In genomic region chr17:18004345-18004744, GRCh38 we compare ENCODE assay signal across 16 cellular contexts. TPM values are rescaled to one million over a fixed set of nuclear protein-coding genes. Genes with fewer than 3 reads are reported as not detected.
DNase-seq lines count a peak whose midpoint lies in the region; ATAC-seq, FAIRE-seq and TF ChIP-seq lines count a peak whose summit lies in the region.
"Had no signal": no experiment of that assay in that cellular context is flagged by ENCODE, and none has a peak within 500 bp of the region (broad histone marks: within the 10 kb centered on the region; RNA-seq: fewer than 3 reads in every experiment).

No MANE protein-coding gene starts in this region.

- DNase-seq in DMS79 treated with DMSO at 0.1 percent for 48 hours (lab: John Stamatoyannopoulos, UW), result peak; percentile 18
- peak; percentile 16 for DNase-seq in NCI-H128 (lab: John Stamatoyannopoulos, UW; ENCODE audit: unreplicated experiment)
- peak; percentile 62 for DNase-seq in NCI-H510A (lab: John Stamatoyannopoulos, UW)
- peak; percentile 32 for DNase-seq in kidney
- DNase-seq in Right ventricle myocardium superior, result no peak
- DNase-seq in NCI-H146 (lab: John Stamatoyannopoulos, UW), result no peak
- no peak for DNase-seq in activated gamma-delta T cell treated with Interleukin-2 at 50 U/mL for 16 hours
- DNase-seq in smooth muscle cell (lab: John Stamatoyannopoulos, UW; ENCODE audit: unreplicated experiment), result no peak
- DNase-seq: activated CD4-positive, alpha-beta memory T cell treated with anti-CD3 and anti-CD28 coated beads for 36 hours; activated T-cell treated with anti-CD3 and anti-CD28 coated beads for 4 hours; caudate nucleus; NCI-H2081 treated with DMSO at 0.1 percent for 48 hours; stimulated activated CD4-positive, alpha-beta T cell treated with anti-CD3 and anti-CD28 coated beads, Interleukin-4, amount 100 ng/mL, for 24 hours; upper lobe of left lung; WERI-Rb-1 had no signal

- H3K9me3 ChIP-seq in kidney (ENCODE audit: control insufficient read depth in 1 of 2, low read length in 2 of 2), result no peaks in the 10 kb centered on the region
- no peaks in the 10 kb centered on the region for H3K9me3 ChIP-seq in smooth muscle cell (replicated peaks; ENCODE audit: low read depth)
- H3K9me3 ChIP-seq: upper lobe of left lung had no signal

- 94% methylated on average over 9 of the region's 9 CpGs for WGBS in smooth muscle cell (ENCODE audit: low lambda C conversion rate)

- intact Hi-C loops in kidney (cut with DNase I), result no loop called here
- intact Hi-C loops in Right ventricle myocardium superior (cut with DNase I), result no loop called here

- H3K79me2 ChIP-seq in smooth muscle cell (ENCODE audit: low read depth), result no peaks in the 10 kb centered on the region

- H3F3A ChIP-seq in smooth muscle cell (ENCODE audit: low read depth), result no peaks in the 10 kb centered on the region

- no peak for ATAC-seq in Right ventricle myocardium superior (ENCODE audit: poor library complexity)

- H3K4me1 ChIP-seq in kidney (ENCODE audit: control insufficient read depth in 1 of 2, insufficient read depth in 1 of 2, low read depth in 1 of 2, low read length in 2 of 2), result no peaks in the 10 kb centered on the region
- H3K4me1 ChIP-seq in smooth muscle cell (ENCODE audit: low read depth), result no peaks in the 10 kb centered on the region
- H3K4me1 ChIP-seq: upper lobe of left lung had no signal

- H3K9ac ChIP-seq in kidney (ENCODE audit: low read length in 2 of 2), result no peak overlapping the region
- H3K9ac ChIP-seq in smooth muscle cell (ENCODE audit: low read depth), result no peak overlapping the region

- no peaks in the 10 kb centered on the region for H3K27me3 ChIP-seq in smooth muscle cell (ENCODE audit: low read depth)
- H3K27me3 ChIP-seq: upper lobe of left lung had no signal

- no peak overlapping the region for H3K27ac ChIP-seq in kidney (ENCODE audit: low read depth in 2 of 2, low read length in 2 of 2)
- H3K27ac ChIP-seq in smooth muscle cell (ENCODE audit: low read depth), result no peak overlapping the region
- H3K27ac ChIP-seq: upper lobe of left lung, WERI-Rb-1 had no signal

- no peaks in the 10 kb centered on the region for H4K20me1 ChIP-seq in smooth muscle cell (ENCODE audit: low read depth)

- H3K4me2 ChIP-seq in smooth muscle cell, result no peak overlapping the region

- no peak for FAIRE-seq in kidney (lab: Jason Lieb, UNC)

- TF ChIP-seq CTCF in kidney (IDR thresholded peaks at IDR 0.05; ENCODE audit: borderline replicate concordance, extremely low read depth, insufficient read depth), result no peak
- TF ChIP-seq CTCF in smooth muscle cell (IDR thresholded peaks at IDR 0.05; ENCODE audit: borderline replicate concordance, insufficient read depth, poor library complexity, severe bottlenecking), result no peak

- H3K36me3 ChIP-seq in kidney (ENCODE audit: control insufficient read depth in 1 of 2, insufficient read depth in 2 of 2, low read length in 2 of 2) (peaks cover 4 to 8% of the 10 kb centered on the region in 2 donors), smooth muscle cell (ENCODE audit: low read depth) (no peaks in the 10 kb centered on the region)
- H3K36me3 ChIP-seq: WERI-Rb-1 had no signal

- no peak overlapping the region for H2AFZ ChIP-seq in smooth muscle cell (ENCODE audit: low read depth)

- H3K4me3 ChIP-seq in kidney (ENCODE audit: low read length in 2 of 2), result no peak overlapping the region
- no peak overlapping the region for H3K4me3 ChIP-seq in smooth muscle cell
- H3K4me3 ChIP-seq: upper lobe of left lung had no signal

RNA-seq across cellular contexts. Expression of gene DRC3, which starts 31.7 kb away (rescaled TPM):
- total RNA-seq in kidney, result 17.3 TPM
- 8.6 TPM for polyA plus RNA-seq in kidney (ENCODE audit: insufficient read depth, low read depth, low replicate concordance)
- total RNA-seq in Right ventricle myocardium superior, result 1.4 TPM
- total RNA-seq in smooth muscle cell, result 0.72 TPM in 1 of 2 replicates, not detected in the other
- polyA plus RNA-seq in smooth muscle cell, result 0.83 and 2.4 TPM in 2 replicates
- total RNA-seq: T-helper 1 cell treated with Interleukin-12 subunit alpha and Interleukin-12 subunit beta and Interleukin-4 antibody, amounts not matched to agents 30 ng/mL and 1 ng/mL, for 36 hours had no signal

RNA-seq across cellular contexts. Expression of gene TOM1L2, which starts 32.1 kb away (rescaled TPM):
- total RNA-seq in kidney (59.4 TPM), Right ventricle myocardium superior (253 TPM), smooth muscle cell (27.0 and 27.3 TPM in 2 replicates)
- polyA plus RNA-seq in kidney (ENCODE audit: insufficient read depth, low read depth, low replicate concordance) (28.2 TPM), smooth muscle cell (20.3 and 37.9 TPM in 2 replicates)

RNA-seq across cellular contexts. Expression of gene ATPAF2, which starts 34.6 kb away (rescaled TPM):
- total RNA-seq in kidney (27.0 TPM), Right ventricle myocardium superior (34.1 TPM), smooth muscle cell (9.8 and 32.3 TPM in 2 replicates)
- polyA plus RNA-seq in kidney (ENCODE audit: insufficient read depth, low read depth, low replicate concordance) (52.1 TPM), smooth muscle cell (31.0 and 51.9 TPM in 2 replicates)

RNA-seq across cellular contexts. Expression of gene GID4, which starts 34.9 kb away (rescaled TPM):
- total RNA-seq in kidney, result 8.7 TPM
- polyA plus RNA-seq in kidney (ENCODE audit: insufficient read depth, low read depth, low replicate concordance), result 3.4 TPM
- 18.9 TPM for total RNA-seq in Right ventricle myocardium superior
- total RNA-seq in smooth muscle cell, result 7.7 and 8.4 TPM in 2 replicates
- polyA plus RNA-seq in smooth muscle cell, result 6.1 and 7.5 TPM in 2 replicates

Comparison
In these comparisons a context has a peak if more than half of its experiments do, and no peak if none do; other contexts are left out.
1. DNase-seq: peak in DMS79 treated with DMSO at 0.1 percent for 48 hours (single experiment), NCI-H128 (single experiment), NCI-H510A (single experiment) and kidney (single experiment); none in Right ventricle myocardium superior (single experiment), NCI-H146 (single experiment), activated gamma-delta T cell treated with Interleukin-2 at 50 U/mL for 16 hours (single experiment) and smooth muscle cell (single experiment).